Comparison of ENCODE assay signal across 26 cellular contexts in the genomic region with DNA sequence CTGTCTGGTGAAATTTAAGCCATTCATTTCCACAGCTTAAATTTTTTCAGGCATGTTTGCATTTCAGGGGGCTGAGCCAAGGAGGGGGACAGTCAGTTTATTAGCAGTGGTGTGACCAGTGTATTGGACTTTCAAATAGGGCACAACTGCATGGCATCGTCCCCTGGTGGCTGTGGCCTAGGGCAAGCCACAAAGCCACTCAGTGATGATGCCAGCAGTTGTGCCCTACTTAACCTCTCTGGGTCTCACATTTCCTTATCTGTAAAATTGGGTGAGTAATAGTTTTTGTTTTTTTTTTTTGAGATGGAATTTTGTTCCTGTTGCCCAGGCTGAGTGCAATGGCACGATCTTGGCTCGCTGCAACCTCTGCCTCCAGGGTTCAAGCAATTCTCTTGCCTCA.
"Had no signal": no experiment of that assay in that cellular context is flagged by ENCODE, and none has a peak within 500 bp of the region (broad histone marks: within the 10 kb centered on the region; RNA-seq: fewer than 3 reads in every experiment).

No MANE protein-coding gene starts in this region.

- H3K9me3 Mint-ChIP-seq: dendritic cell treated with granulocyte-macrophage colony-stimulating factor and Interleukin-4, amounts not matched to agents 40 ng/mL and 50 ng/mL, for 4 days; memory B cell; stimulated activated memory B cell treated with anti-CD40 and anti-IgM and Interleukin-4, amounts not matched to agents 10 μg/mL and 1 μg/mL and 100 μg/mL, for 72 hours; type B pancreatic cell had no signal

- H3K27ac ChIP-seq: colonic mucosa, esophagus muscularis mucosa, foreskin keratinocyte, gastroesophageal sphincter, heart left ventricle, hepatocyte, neutrophil, pancreas, right atrium auricular region, testis, tibial artery had no signal

- H3K4me3 Mint-ChIP-seq: dendritic cell treated with granulocyte-macrophage colony-stimulating factor and Interleukin-4, amounts not matched to agents 40 ng/mL and 50 ng/mL, for 4 days; memory B cell; naive thymus-derived CD4-positive, alpha-beta T cell; stimulated activated memory B cell treated with anti-CD40 and anti-IgM and Interleukin-4, amounts not matched to agents 10 μg/mL and 1 μg/mL and 100 μg/mL, for 72 hours; type B pancreatic cell had no signal

- H3K27me3 Mint-ChIP-seq: dendritic cell treated with granulocyte-macrophage colony-stimulating factor and Interleukin-4, amounts not matched to agents 40 ng/mL and 50 ng/mL, for 4 days; memory B cell; naive thymus-derived CD4-positive, alpha-beta T cell; stimulated activated memory B cell treated with anti-CD40 and anti-IgM and Interleukin-4, amounts not matched to agents 10 μg/mL and 1 μg/mL and 100 μg/mL, for 72 hours; type B pancreatic cell had no signal

- DNase-seq: colonic mucosa; effector CD8-positive, alpha-beta T cell; foreskin keratinocyte; heart left ventricle; kidney; mucosa of descending colon; naive thymus-derived CD4-positive, alpha-beta T cell; pancreas; stimulated activated CD4-positive, alpha-beta T cell treated with anti-CD3 and anti-CD28 coated beads, Interleukin-2, amount 100 ng/mL, for 24 hours; stimulated activated CD4-positive, alpha-beta T cell treated with anti-CD3 and anti-CD28 coated beads, Interleukin-4, amount 100 ng/mL, for 24 hours; stimulated activated naive CD8-positive, alpha-beta T cell treated with anti-CD3 and anti-CD28 coated beads, Interleukin-15, Interleukin-2, amounts not matched to agents 100 U/mL and 50 U/mL, for 24 hours; substantia nigra; testis; tibial artery had no signal

- H3K27ac Mint-ChIP-seq: dendritic cell treated with granulocyte-macrophage colony-stimulating factor and Interleukin-4, amounts not matched to agents 40 ng/mL and 50 ng/mL, for 4 days; memory B cell; naive thymus-derived CD4-positive, alpha-beta T cell; stimulated activated memory B cell treated with anti-CD40 and anti-IgM and Interleukin-4, amounts not matched to agents 10 μg/mL and 1 μg/mL and 100 μg/mL, for 72 hours; type B pancreatic cell had no signal

- H3K9me3 ChIP-seq: colonic mucosa, esophagus muscularis mucosa, gastroesophageal sphincter, heart left ventricle, mucosa of descending colon, neutrophil, pancreas, right atrium auricular region, testis, tibial artery had no signal

- ATAC-seq: foreskin keratinocyte; gastroesophageal sphincter; heart left ventricle; left lobe of liver; mucosa of descending colon; naive thymus-derived CD4-positive, alpha-beta T cell; pancreas; sciatic nerve; stimulated activated memory B cell treated with anti-CD40 and anti-IgM and Interleukin-4, amounts not matched to agents 10 μg/mL and 1 μg/mL and 100 μg/mL, for 72 hours; stimulated activated naive CD8-positive, alpha-beta T cell treated with anti-CD3 and anti-CD28 coated beads, Interleukin-15, Interleukin-2, amounts not matched to agents 100 U/mL and 50 U/mL, for 24 hours had no signal

- H3K4me1 Mint-ChIP-seq: stimulated activated memory B cell treated with anti-CD40 and anti-IgM and Interleukin-4, amounts not matched to agents 10 μg/mL and 1 μg/mL and 100 μg/mL, for 72 hours had no signal

- H3K36me3 ChIP-seq: colonic mucosa, pancreas had no signal

- H3K4me3 ChIP-seq: colonic mucosa, esophagus muscularis mucosa, gastroesophageal sphincter, heart left ventricle, hepatocyte, lung, mucosa of descending colon, pancreas, right atrium auricular region, testis, tibial artery had no signal

- H3K27me3 ChIP-seq: colonic mucosa, esophagus muscularis mucosa, foreskin keratinocyte, gastroesophageal sphincter, heart left ventricle, hepatocyte, neutrophil, pancreas, right atrium auricular region, testis, tibial artery had no signal
